18 cellular contexts compared by ENCODE assay signal in genomic region chr2:16034151-16034974, GRCh38.
DNase-seq lines count a peak whose midpoint lies in the region; ATAC-seq and TF ChIP-seq lines count a peak whose summit lies in the region.
"Had no signal": no experiment of that assay in that cellular context is flagged by ENCODE, and none has a peak within 500 bp of the region (broad histone marks: within the 10 kb centered on the region; RNA-seq: fewer than 3 reads in every experiment).

No MANE protein-coding gene starts in this region.

- no peaks in the 10 kb centered on the region for H3K27me3 Mint-ChIP-seq in type B pancreatic cell
- H3K27me3 Mint-ChIP-seq: activated B cell treated with CpG ODN at 0.5 μM for 24 hours, IgD-negative memory B cell had no signal

- peaks cover 38% of the 10 kb centered on the region for H3K4me1 Mint-ChIP-seq in type B pancreatic cell (ENCODE audit: unreplicated experiment)
- H3K4me1 Mint-ChIP-seq: activated B cell treated with CpG ODN at 0.5 μM for 24 hours, IgD-negative memory B cell had no signal

- ATAC-seq in RWPE2 (ENCODE audit: low read depth) = no peak
- ATAC-seq: esophagus mucosa, left lobe of liver had no signal

- DNase-seq in NCI-H526 (lab: John Stamatoyannopoulos, UW) = peak; percentile 94 to 99
- no peak for DNase-seq in NCI-H526 treated with DMSO at 0.1 percent for 48 hours (lab: John Stamatoyannopoulos, UW)
- no peak for DNase-seq in RWPE2 (ENCODE audit: low spot score)
- DNase-seq in islet precursor cell = peak; percentile 76
- DNase-seq in type B pancreatic cell (ENCODE audit: extremely low spot score, unreplicated experiment) = no peak
- DNase-seq in effector CD4-positive, alpha-beta T cell = no peak
- no peak for DNase-seq in activated T-cell treated with anti-CD3 and anti-CD28 coated beads, Interleukin-2, amount 50 U/mL, for 1 hour
- DNase-seq in NCI-H510A treated with DMSO at 0.1 percent for 48 hours (lab: John Stamatoyannopoulos, UW) = no peak
- DNase-seq: activated B cell treated with CpG ODN at 0.5 μM for 24 hours; activated effector memory CD4-positive, alpha-beta T cell treated with anti-CD3 and anti-CD28 coated beads, Interleukin-2, amount 50 U/mL, for 16 hours; NCI-H1436 treated with DMSO at 0.1 percent for 48 hours; stimulated activated CD4-positive, alpha-beta T cell treated with anti-CD3 and anti-CD28 coated beads, Interleukin-15, amount 100 ng/mL, for 24 hours had no signal

- H3K4me1 ChIP-seq in RWPE2 (ENCODE audit: insufficient read depth, poor library complexity, severe bottlenecking) = no peaks in the 10 kb centered on the region
- H3K4me1 ChIP-seq: HAP-1, prostate gland had no signal

- H3K36me3 Mint-ChIP-seq in type B pancreatic cell = no peaks in the 10 kb centered on the region
- H3K36me3 Mint-ChIP-seq: IgD-negative memory B cell had no signal

- no peaks in the 10 kb centered on the region for H3K36me3 ChIP-seq in RWPE2 (ENCODE audit: low read depth)
- H3K36me3 ChIP-seq: HAP-1, prostate gland had no signal

- no peak overlapping the region for H3K27ac ChIP-seq in RWPE2 (ENCODE audit: poor library complexity, severe bottlenecking)
- H3K27ac ChIP-seq: coronary artery, prostate gland had no signal

- no peak overlapping the region for H3K4me3 Mint-ChIP-seq in type B pancreatic cell
- H3K4me3 Mint-ChIP-seq: activated B cell treated with CpG ODN at 0.5 μM for 24 hours, IgD-negative memory B cell had no signal

- peak; percentile 11 for TF ChIP-seq CTCF in RWPE2 (IDR thresholded peaks at IDR 0.05; ENCODE audit: poor library complexity, severe bottlenecking)
- TF ChIP-seq CTCF in type B pancreatic cell (conservative IDR thresholded peaks at IDR 0.05) = peak; percentile 69

- H3K4me3 ChIP-seq in RWPE2 (ENCODE audit: severe bottlenecking) = no peak overlapping the region
- H3K4me3 ChIP-seq: coronary artery, HAP-1, prostate gland had no signal

- no peaks in the 10 kb centered on the region for H3K9me3 Mint-ChIP-seq in type B pancreatic cell
- H3K9me3 Mint-ChIP-seq: activated B cell treated with CpG ODN at 0.5 μM for 24 hours, IgD-negative memory B cell had no signal

- H3K27ac Mint-ChIP-seq in type B pancreatic cell = no peak overlapping the region
- H3K27ac Mint-ChIP-seq: activated B cell treated with CpG ODN at 0.5 μM for 24 hours had no signal

- no peaks in the 10 kb centered on the region for H3K9me3 ChIP-seq in RWPE2 (ENCODE audit: severe bottlenecking)
- H3K9me3 ChIP-seq: HAP-1, prostate gland had no signal

- H3K27me3 ChIP-seq in RWPE2 (ENCODE audit: insufficient read depth, poor library complexity, severe bottlenecking) = no peaks in the 10 kb centered on the region

Comparison
In these comparisons a context has a peak if more than half of its experiments do, and no peak if none do; other contexts are left out.
1. DNase-seq: peak in NCI-H526 (2 of 2) and islet precursor cell (single experiment); none in NCI-H526 treated with DMSO at 0.1 percent for 48 hours (single experiment), RWPE2 (single experiment), type B pancreatic cell (single experiment), effector CD4-positive, alpha-beta T cell (single experiment), activated T-cell treated with anti-CD3 and anti-CD28 coated beads, Interleukin-2, amount 50 U/mL, for 1 hour (single experiment) and NCI-H510A treated with DMSO at 0.1 percent for 48 hours (single experiment).